ENCODE assay signal across 9 cellular contexts in the genomic region with DNA sequence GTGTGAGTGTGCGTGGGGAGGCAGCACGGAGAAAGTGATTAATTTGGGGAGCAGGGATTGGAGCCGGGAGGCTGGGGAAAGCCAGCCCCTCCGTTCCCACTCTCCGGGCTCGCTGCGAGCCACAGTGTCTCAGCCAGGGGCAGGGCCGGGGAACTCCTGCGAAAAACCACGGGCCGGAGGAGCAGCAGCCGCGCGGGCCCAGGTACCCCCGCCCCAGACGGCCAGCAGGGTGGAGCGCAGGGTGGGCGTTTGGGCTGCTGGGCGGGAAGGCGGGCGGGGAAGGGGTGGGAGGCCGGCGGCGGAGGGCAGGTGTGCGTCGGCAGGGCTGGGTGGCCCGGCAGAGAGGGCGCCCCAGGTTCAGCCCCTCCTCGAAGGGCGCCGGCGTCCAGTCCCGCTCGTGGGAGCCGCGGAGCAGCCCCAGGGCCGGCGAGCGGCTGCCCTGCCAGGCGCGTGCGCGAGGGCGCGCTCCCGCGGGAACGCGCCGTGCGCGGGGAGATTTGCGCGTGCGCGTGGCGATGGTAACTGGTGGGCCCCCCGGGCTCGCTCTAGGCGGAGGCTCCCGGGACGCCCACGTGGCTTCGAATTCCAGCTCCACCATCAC. TPM values are rescaled to one million over a fixed set of nuclear protein-coding genes. Genes with fewer than 3 reads are reported as not detected.
DNase-seq lines count a peak whose midpoint lies in the region; ATAC-seq, FAIRE-seq and TF ChIP-seq lines count a peak whose summit lies in the region.
"Had no signal": no experiment of that assay in that cellular context is flagged by ENCODE, and none has a peak within 500 bp of the region (broad histone marks: within the 10 kb centered on the region; RNA-seq: fewer than 3 reads in every experiment).

No MANE protein-coding gene starts in this region.

- no peaks in the 10 kb centered on the region for H3K36me3 Mint-ChIP-seq in astrocyte (ENCODE audit: low read depth, unreplicated experiment)

- no peak for DNase-seq in astrocyte (ENCODE audit: low read depth)
- DNase-seq in ureter (ENCODE audit: low spot score): no peak
- no peak for DNase-seq in NOMO-1 treated with dmso at 0.1 percent for 144 hours (lab: John Stamatoyannopoulos, UW; ENCODE audit: unreplicated experiment)
- no peak for DNase-seq in ACHN

- H3K9ac ChIP-seq in astrocyte (ENCODE audit: low read length): peak overlapping the region; percentile 35

- peak overlapping the region; percentile 84 for H3K4me2 ChIP-seq in astrocyte (ENCODE audit: low read length)

- H3K36me3 ChIP-seq in ACC112 (ENCODE audit: insufficient read depth, low read length): no peaks in the 10 kb centered on the region
- H3K36me3 ChIP-seq in astrocyte (ENCODE audit: insufficient read depth, low read length): no peaks in the 10 kb centered on the region
- no peaks in the 10 kb centered on the region for H3K36me3 ChIP-seq in mesodermal cell (ENCODE audit: control insufficient read depth, insufficient read depth, low read length)

- 57 to 58% methylated on average over 38 to 53 of the region's 64 CpGs for WGBS in mesodermal cell (ENCODE audit: insufficient coverage in 2 of 2), 2 experiments

- peak; percentile 41 for ATAC-seq in GM21529 (IDR thresholded peaks at IDR 0.05; ENCODE audit: unreplicated experiment)
- ATAC-seq in HG03095 (IDR thresholded peaks at IDR 0.05; ENCODE audit: unreplicated experiment): no peak

- H3K4me1 ChIP-seq in ACC112 (ENCODE audit: control insufficient read depth, insufficient read depth, low read length, unreplicated experiment) (no peaks in the 10 kb centered on the region), astrocyte (ENCODE audit: insufficient read depth, low read length) (peaks cover 13% of the 10 kb centered on the region), mesodermal cell (ENCODE audit: control insufficient read depth, insufficient read depth, low read length, poor library complexity, severe bottlenecking) (no peaks in the 10 kb centered on the region)

- H3K4me1 Mint-ChIP-seq in astrocyte (ENCODE audit: low read depth, unreplicated experiment): no peaks in the 10 kb centered on the region

- no peak overlapping the region for H3K4me3 Mint-ChIP-seq in astrocyte (ENCODE audit: unreplicated experiment)

- no peaks in the 10 kb centered on the region for H3K27me3 Mint-ChIP-seq in astrocyte (ENCODE audit: low read depth, unreplicated experiment)

- H3K27ac ChIP-seq in ACC112 (ENCODE audit: low read depth, low read length) (no peak overlapping the region), astrocyte (ENCODE audit: low read depth, low read length) (no peak overlapping the region), mesodermal cell (ENCODE audit: low read depth, low read length, severe bottlenecking) (no peak overlapping the region)

- no peak overlapping the region for H3K27ac Mint-ChIP-seq in astrocyte (ENCODE audit: unreplicated experiment)

- H3K27me3 ChIP-seq in ACC112 (ENCODE audit: insufficient read depth, low read length) (peaks cover 70% of the 10 kb centered on the region), astrocyte (ENCODE audit: insufficient read depth, low read length) (peaks cover 20% of the 10 kb centered on the region)

- no peak for TF ChIP-seq CTCF in astrocyte (IDR thresholded peaks at IDR 0.05; ENCODE audit: insufficient read depth, low read depth, low read length)

- H2AFZ ChIP-seq in ACC112 (ENCODE audit: low read length, unreplicated experiment): peak overlapping the region; percentile 40
- peak overlapping the region; percentile 81 for H2AFZ ChIP-seq in astrocyte (ENCODE audit: low read depth, low read length)

- no peak for FAIRE-seq in astrocyte (lab: Jason Lieb, UNC)

- no peaks in the 10 kb centered on the region for H3K79me2 ChIP-seq in ACC112 (ENCODE audit: control insufficient read depth, insufficient read depth, low read length, unreplicated experiment)
- no peaks in the 10 kb centered on the region for H3K79me2 ChIP-seq in astrocyte (ENCODE audit: insufficient read depth, low read length)

- peak overlapping the region; percentile 69 for H3K4me3 ChIP-seq in ACC112 (ENCODE audit: low read depth, low read length)
- H3K4me3 ChIP-seq in astrocyte (ENCODE audit: insufficient read depth, low read depth, low read length): peak overlapping the region; percentile 46
- H3K4me3 ChIP-seq in mesodermal cell (ENCODE audit: extremely low read depth, insufficient read depth, low read length, poor library complexity, severe bottlenecking): peak overlapping the region; percentile 32

- H3K9me3 ChIP-seq in astrocyte (ENCODE audit: insufficient read depth, low read depth, low read length) (no peaks in the 10 kb centered on the region), mesodermal cell (ENCODE audit: control insufficient read depth, low read length) (peaks cover 26% of the 10 kb centered on the region)

- H3K9me3 Mint-ChIP-seq in astrocyte (ENCODE audit: unreplicated experiment): no peaks in the 10 kb centered on the region

- in situ Hi-C loops in ACHN (cut with HindIII; ENCODE audit: low pct_ligation_motif_present, low pct_unique_long_range_greater_than_20kb, low sequenced_read_pairs): no loop called here

- no peaks in the 10 kb centered on the region for H4K20me1 ChIP-seq in astrocyte (ENCODE audit: insufficient read depth, low read length)

RNA-seq across cellular contexts. Expression of gene CHL1, which starts 1.4 kb away (rescaled TPM):
- total RNA-seq in astrocyte: not detected in 2 replicates
- 0.85 TPM for polyA plus RNA-seq in mesodermal cell (2013, experiment 1 of 2)
- polyA plus RNA-seq in mesodermal cell (2013, experiment 2 of 2): 1.3 TPM
- 5.5 TPM for total RNA-seq in ureter
- total RNA-seq: Daoy had no signal
